In the genomic region with DNA sequence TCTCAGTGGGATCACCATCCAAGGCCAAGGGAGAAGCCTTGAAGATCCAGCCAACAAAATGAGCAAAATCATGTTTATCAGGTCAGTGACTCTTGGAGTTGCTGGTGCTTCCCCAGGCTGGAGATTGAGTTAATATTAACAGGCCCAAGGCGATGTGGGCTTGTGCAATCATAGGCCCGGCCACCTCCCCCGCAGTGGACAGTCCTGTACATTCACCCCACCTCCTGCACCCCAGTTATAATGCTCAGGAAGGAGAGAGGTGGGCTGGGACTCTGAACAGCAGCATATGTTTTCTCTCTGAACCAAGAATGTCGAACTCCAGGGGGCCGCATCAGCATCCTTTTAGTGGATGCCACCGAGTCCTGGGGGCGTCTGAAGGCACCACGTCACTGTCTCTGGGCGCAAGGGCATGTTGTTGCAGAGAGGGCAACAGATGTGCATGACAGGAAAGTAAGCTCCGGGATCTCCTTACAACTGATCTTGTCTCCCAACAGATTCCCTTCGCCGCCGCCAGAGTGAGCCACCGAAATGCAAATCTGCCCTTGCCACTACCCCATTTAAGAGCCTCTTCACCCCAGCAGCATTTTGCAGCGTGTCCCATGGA, we compare ENCODE assay signal across 8 cellular contexts. TPM values are rescaled to one million over a fixed set of nuclear protein-coding genes. Genes with fewer than 3 reads are reported as not detected.
DNase-seq lines count a peak whose midpoint lies in the region; ATAC-seq and TF ChIP-seq lines count a peak whose summit lies in the region.

No MANE protein-coding gene starts in this region.

- no peak overlapping the region for H3K18ac ChIP-seq in IMR-90 (ENCODE audit: low read depth, low read length)

- intact Hi-C loops in CD14-positive monocyte (cut with micrococcal nuclease) (loop anchor here (2.0 to 5.0 kb wide), 4 partner anchors 58 to 132 kb away; no protein-coding TSS in a partner anchor), IMR-90 (cut with micrococcal nuclease) (loop anchor here (1.0 kb wide), 2 partner anchors 58 to 131 kb away; no protein-coding TSS in a partner anchor), adrenal gland (cut with DNase I) (no loop called here)

- H3K4me1 Mint-ChIP-seq in CD14-positive monocyte = peaks cover 8% of the 10 kb centered on the region

- H3K4ac ChIP-seq in IMR-90 (ENCODE audit: low read depth, low read length) = no peak overlapping the region

- TF ChIP-seq RAD21 in IMR-90 (IDR thresholded peaks at IDR 0.05; ENCODE audit: low read length) = peak; percentile 67

- H3K9me3 Mint-ChIP-seq in CD14-positive monocyte = peaks cover 0 to 5% (median 0%) of the 10 kb centered on the region in 7 donors

- TF ChIP-seq POLR2A in IMR-90 (IDR thresholded peaks at IDR 0.05; ENCODE audit: low read depth, low read length) = no peak
- no peak for TF ChIP-seq POLR2A in adrenal gland (IDR thresholded peaks at IDR 0.05)

- H3K79me1 ChIP-seq in IMR-90 (ENCODE audit: low read depth in 1 of 2, low read length in 2 of 2) = no peaks in the 10 kb centered on the region

- H3K56ac ChIP-seq in IMR-90 (ENCODE audit: extremely low read depth, insufficient read depth, low read length) = no peak overlapping the region

- no peak overlapping the region for H2BK120ac ChIP-seq in IMR-90 (ENCODE audit: low read depth, low read length)

- no peak overlapping the region for H4K91ac ChIP-seq in IMR-90 (ENCODE audit: insufficient read depth, low read depth, low read length)

- CTCF ChIA-PET in IMR-90 (lab: Yijun Ruan, JAX) = interaction anchor here (0.9 to 1.4 kb wide), 4 partner anchors 9 to 131 kb away, joined by 3 to 6 read pairs (median 4); no protein-coding TSS in a partner anchor

- H3K4me3 ChIP-seq in IMR-90 (ENCODE audit: insufficient read depth, low read depth, low read length) = no peak overlapping the region
- no peak overlapping the region for H3K4me3 ChIP-seq in adrenal gland
- no peak overlapping the region for H3K4me3 ChIP-seq in BE2C (ENCODE audit: low read depth, low read length)

- H4K5ac ChIP-seq in IMR-90 (ENCODE audit: low read depth, low read length) = no peak overlapping the region

- dilution Hi-C loops in IMR-90 (cut with HindIII; ENCODE audit: low sequenced_read_pairs, unreplicated experiment) = no loop called here

- no peak overlapping the region; the same call in 1 of the 2 replicates for H3K4me2 ChIP-seq in IMR-90 (ENCODE audit: low read depth, low read length)

- in situ Hi-C loops in IMR-90 (cut with MboI; ENCODE audit: low sequenced_read_pairs) = no loop called here

- no TSS peak for BruUV-seq in IMR-90 (replicated peaks; lab: Mats Ljungman, UMichigan)

- no peak overlapping the region for H2AK5ac ChIP-seq in IMR-90 (ENCODE audit: low read depth, low read length)

- H3K9me1 ChIP-seq in IMR-90 (ENCODE audit: insufficient read depth, low read length) = no peaks in the 10 kb centered on the region

- H2AK9ac ChIP-seq in IMR-90 (replicated peaks; ENCODE audit: low read depth, low read length, poor library complexity) = peak overlapping the region; percentile 15

- H3K4me1 ChIP-seq in IMR-90 (ENCODE audit: control insufficient read depth, insufficient read depth, low read length) (0 out of 2 replicates have a peak, but pooled peaks cover 2% of the 10 kb centered on the region), adrenal gland (replicated peaks in 1 of 2) (no peaks in the 10 kb centered on the region), BE2C (no peaks in the 10 kb centered on the region)

- POLR2A ChIA-PET in IMR-90 (lab: Charles Lee; ENCODE audit: unreplicated experiment) = no interaction called here

- DNase-seq in CD14-positive monocyte (ENCODE audit: low spot score) (peak; percentile 70), IMR-90 (peak; percentile 65), dedifferentiated amniotic fluid mesenchymal stem cell (ENCODE audit: extremely low spot score) (peak; percentile 38), medulla oblongata (ENCODE audit: extremely low spot score) (peak; percentile 55), adrenal gland (no peak), BE2C (no peak)
- no peak for DNase-seq in central memory CD4-positive, alpha-beta T cell

- H3K27ac Mint-ChIP-seq in CD14-positive monocyte = peak overlapping the region in 1 of 7 donors; percentile 5

- H3K23ac ChIP-seq in IMR-90 (ENCODE audit: low read depth, low read length) = no peak overlapping the region

- no peak overlapping the region for H4K8ac ChIP-seq in IMR-90 (ENCODE audit: low read depth in 2 of 2, low read length in 2 of 2)

- no peak overlapping the region for H3K9ac ChIP-seq in IMR-90 (ENCODE audit: low read depth, low read length)

- no CpG with 5 or more reads among the region's 15 CpGs for WGBS in IMR-90 (ENCODE audit: extremely low coverage in 2 of 2, insufficient read length in 1 of 2), 2 experiments
- 27 to 42% (median 29%) methylated on average over 4 to 15 of the region's 15 CpGs for WGBS in adrenal gland, 4 donors

- H2BK5ac ChIP-seq in IMR-90 (ENCODE audit: low read depth, low read length, poor library complexity, severe bottlenecking) = no peak overlapping the region

- H3K27me3 Mint-ChIP-seq in CD14-positive monocyte (ENCODE audit: low read depth in 3 of 3) = peaks cover 15 to 32% (median 19%) of the 10 kb centered on the region in 3 donors

- no peak overlapping the region for H3K14ac ChIP-seq in IMR-90 (replicated peaks; ENCODE audit: low read depth, low read length)

- H2BK15ac ChIP-seq in IMR-90 (ENCODE audit: low read depth, low read length) = no peak overlapping the region

- ATAC-seq in IMR-90 (ENCODE audit: low read depth) (peak; percentile 93), GM21367 (IDR thresholded peaks at IDR 0.05; ENCODE audit: unreplicated experiment) (no peak)

- H4K20me1 ChIP-seq in IMR-90 (ENCODE audit: insufficient read depth, low read length) = no peaks in the 10 kb centered on the region

- H2BK20ac ChIP-seq in IMR-90 (ENCODE audit: low read depth, low read length) = no peak overlapping the region

- no peaks in the 10 kb centered on the region for H3K36me3 Mint-ChIP-seq in CD14-positive monocyte

- H3K36me3 ChIP-seq in IMR-90 (ENCODE audit: control insufficient read depth, insufficient read depth, low read length) = no peaks in the 10 kb centered on the region
- H3K36me3 ChIP-seq in adrenal gland (replicated peaks in 1 of 2) = no peaks in the 10 kb centered on the region
- H3K36me3 ChIP-seq in BE2C = no peaks in the 10 kb centered on the region

- TF ChIP-seq CTCF in CD14-positive monocyte (IDR thresholded peaks at IDR 0.05) (peak; percentile 80), IMR-90 (conservative IDR thresholded peaks at IDR 0.05; ENCODE audit: low read depth, low read length) (peak; percentile 52), adrenal gland (IDR thresholded peaks at IDR 0.05) (peak in 2 of 6 experiments; percentile 10 to 17), BE2C (IDR thresholded peaks at IDR 0.05; ENCODE audit: low read depth, low read length) (no peak)

- H3K27ac ChIP-seq in IMR-90 (ENCODE audit: insufficient read depth, low read length) (no peak overlapping the region), adrenal gland (no peak overlapping the region)

- H3K4me3 Mint-ChIP-seq in CD14-positive monocyte = peak overlapping the region in 1 of 2 donors; percentile 14

- peak overlapping the region; percentile 36 for H2AFZ ChIP-seq in IMR-90 (replicated peaks; ENCODE audit: low read length, poor library complexity)

- H3K9me3 ChIP-seq in IMR-90 (ENCODE audit: control insufficient read depth, insufficient read depth, low read length) (no peaks in the 10 kb centered on the region), adrenal gland (replicated peaks in 1 of 3) (no peaks in the 10 kb centered on the region), BE2C (no peaks in the 10 kb centered on the region)

- H3K27me3 ChIP-seq in IMR-90 (ENCODE audit: control insufficient read depth, insufficient read depth, low read length) (no peaks in the 10 kb centered on the region), adrenal gland (no peaks in the 10 kb centered on the region), BE2C (peaks cover 15% of the 10 kb centered on the region)

TF ChIP-seq in IMR-90, 13 proteins besides CTCF, POLR2A, EP300 and RAD21 (continues in another document):
- TF ChIP-seq RCOR1 (IDR thresholded peaks at IDR 0.05; ENCODE audit: insufficient replicate concordance, low read length) (no peak), CEBPB (IDR thresholded peaks at IDR 0.05; ENCODE audit: low read depth, low read length) (peak; percentile 19; the same call in 1 of the 2 replicates), CHD1 (IDR thresholded peaks at IDR 0.05; ENCODE audit: low read depth, low read length) (no peak)
- TF ChIP-seq, protein P1, sequence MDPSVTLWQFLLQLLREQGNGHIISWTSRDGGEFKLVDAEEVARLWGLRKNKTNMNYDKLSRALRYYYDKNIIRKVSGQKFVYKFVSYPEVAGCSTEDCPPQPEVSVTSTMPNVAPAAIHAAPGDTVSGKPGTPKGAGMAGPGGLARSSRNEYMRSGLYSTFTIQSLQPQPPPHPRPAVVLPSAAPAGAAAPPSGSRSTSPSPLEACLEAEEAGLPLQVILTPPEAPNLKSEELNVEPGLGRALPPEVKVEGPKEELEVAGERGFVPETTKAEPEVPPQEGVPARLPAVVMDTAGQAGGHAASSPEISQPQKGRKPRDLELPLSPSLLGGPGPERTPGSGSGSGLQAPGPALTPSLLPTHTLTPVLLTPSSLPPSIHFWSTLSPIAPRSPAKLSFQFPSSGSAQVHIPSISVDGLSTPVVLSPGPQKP (IDR thresholded peaks at IDR 0.05; ENCODE audit: borderline replicate concordance, low read depth, low read length) = no peak

RNA-seq across cellular contexts. Expression of a gene that starts 11.2 kb away (rescaled TPM):
- polyA plus RNA-seq in CD14-positive monocyte (not detected), IMR-90 (2012; rRNA removed) (not detected in 2 replicates), adrenal gland (not detected)
- total RNA-seq in IMR-90 (2012; rRNA removed) (not detected in 2 replicates), adrenal gland (not detected)
- polyA plus RNA-seq in IMR-90 (2012; cell fraction: cytosol; rRNA removed) = not detected in 2 replicates
- polyA plus RNA-seq in IMR-90 (2012; cell fraction: nucleus; rRNA removed; ENCODE audit: low replicate concordance) = not detected in 2 replicates
- not detected for polyA plus RNA-seq in BE2C (2012; ENCODE audit: insufficient read depth, insufficient read length, low read depth)

RNA-seq across cellular contexts. Expression of a gene that starts 32.2 kb away (rescaled TPM):
- not detected for polyA plus RNA-seq in CD14-positive monocyte
- total RNA-seq in IMR-90 (2012; rRNA removed) = not detected in 2 replicates
- not detected in 2 replicates for polyA plus RNA-seq in IMR-90 (2012; rRNA removed)
- polyA plus RNA-seq in IMR-90 (2012; cell fraction: cytosol; rRNA removed) = not detected in 2 replicates
- polyA plus RNA-seq in IMR-90 (2012; cell fraction: nucleus; rRNA removed; ENCODE audit: low replicate concordance) = not detected in 2 replicates
- not detected for total RNA-seq in adrenal gland
- under 1 TPM in 1 of 3 donors, not detected in 2; 0.09 TPM for polyA plus RNA-seq in adrenal gland
- not detected for polyA plus RNA-seq in BE2C (2012; ENCODE audit: insufficient read depth, insufficient read length, low read depth)

RNA-seq across cellular contexts. Expression of a gene that starts 33.1 kb away (rescaled TPM):
- polyA plus RNA-seq in CD14-positive monocyte (1,000 to 10,000 TPM; 1,278 to 2,042 TPM), IMR-90 (2012; rRNA removed) (1.2 and 1.4 TPM in 2 replicates), adrenal gland (10 to 100 TPM in 2 of 3 donors, 1 to 10 TPM in 1; 4.1 to 40.9 (median 11.2) TPM)
- total RNA-seq in IMR-90 (2012; rRNA removed) (0.54 and 0.56 TPM in 2 replicates), adrenal gland (10 to 100 TPM in 6 of 8 donors, 1 to 10 TPM in 2; 1.6 to 60.1 (median 17.7) TPM)
- polyA plus RNA-seq in IMR-90 (2012; cell fraction: cytosol; rRNA removed) = 0.85 and 1.2 TPM in 2 replicates
- polyA plus RNA-seq in IMR-90 (2012; cell fraction: nucleus; rRNA removed; ENCODE audit: low replicate concordance) = 0.29 and 0.33 TPM in 2 replicates
- polyA plus RNA-seq in BE2C (2012; ENCODE audit: insufficient read depth, insufficient read length, low read depth) = not detected

Comparison
In these comparisons a context has a peak if more than half of its experiments do, and no peak if none do; other contexts are left out.
1. DNase-seq: peak in CD14-positive monocyte (single experiment), IMR-90 (single experiment), dedifferentiated amniotic fluid mesenchymal stem cell (single experiment) and medulla oblongata (single experiment); none in adrenal gland (0 of 7), BE2C (single experiment) and central memory CD4-positive, alpha-beta T cell (single experiment).
2. RNA of a gene that starts 33.1 kb away (polyA plus RNA-seq): 1,278 to 2,042 TPM in CD14-positive monocyte; 4.1 to 40.9 TPM in adrenal gland and 0.29 to 1.4 TPM in IMR-90; every median in the first group is over 10 times any median in the second.
3. intact Hi-C loops: an anchor here in CD14-positive monocyte (2.0 to 5.0 kb wide) and IMR-90 (1.0 kb wide); none called in adrenal gland.